1 cellular context compared by ENCODE assay signal in genomic region chr2:45611020-45611737, GRCh38.
A peak's percentile ranks its signal among the peaks of the same experiment; 100 is the strongest.
TF ChIP-seq lines count a peak whose summit lies in the region.

SRBD1 (minus strand) TSS chr2:45611267; CDS start chr2:45605441, 5,826 bp downstream.

TF ChIP-seq in K562, 482 proteins besides CTCF, POLR2A, EP300 and RAD21 (continued from another document and continues in another):
- TF ChIP-seq, protein P1, sequence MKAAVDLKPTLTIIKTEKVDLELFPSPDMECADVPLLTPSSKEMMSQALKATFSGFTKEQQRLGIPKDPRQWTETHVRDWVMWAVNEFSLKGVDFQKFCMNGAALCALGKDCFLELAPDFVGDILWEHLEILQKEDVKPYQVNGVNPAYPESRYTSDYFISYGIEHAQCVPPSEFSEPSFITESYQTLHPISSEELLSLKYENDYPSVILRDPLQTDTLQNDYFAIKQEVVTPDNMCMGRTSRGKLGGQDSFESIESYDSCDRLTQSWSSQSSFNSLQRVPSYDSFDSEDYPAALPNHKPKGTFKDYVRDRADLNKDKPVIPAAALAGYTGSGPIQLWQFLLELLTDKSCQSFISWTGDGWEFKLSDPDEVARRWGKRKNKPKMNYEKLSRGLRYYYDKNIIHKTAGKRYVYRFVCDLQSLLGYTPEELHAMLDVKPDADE (conservative IDR thresholded peaks at IDR 0.05; ENCODE audit: control insufficient read depth, low read depth, low read length), result no peak; the same call in 1 of the 2 replicates
- TF ChIP-seq GABPA (tag; conservative IDR thresholded peaks at IDR 0.05; ENCODE audit: low read depth), result peak; percentile 97
- TF ChIP-seq ATF1 (CRISPR knock-in tag; IDR thresholded peaks at IDR 0.05), result no peak
- peak; percentile 81 for TF ChIP-seq ATF1 (tag; IDR thresholded peaks at IDR 0.05)
- peak; percentile 90 for TF ChIP-seq EP400 (IDR thresholded peaks at IDR 0.05)
- TF ChIP-seq POLR2AphosphoS5 (IDR thresholded peaks at IDR 0.05; ENCODE audit: control insufficient read depth, insufficient read depth, low read depth, low read length), result peak; percentile 95
- TF ChIP-seq BCLAF1 (IDR thresholded peaks at IDR 0.05; ENCODE audit: borderline replicate concordance in 1 of 2, control insufficient read depth in 1 of 2, low read depth in 2 of 2, low read length in 1 of 2), result peak in 1 of 2 experiments; percentile 79; a peak in 1 of 4 replicates
- TF ChIP-seq POLR2B (IDR thresholded peaks at IDR 0.05; ENCODE audit: low read depth, partially characterized antibody), result peak; percentile 79
- TF ChIP-seq MAX (CRISPR knock-in tag; IDR thresholded peaks at IDR 0.05), result peak; percentile 50
- TF ChIP-seq ZMIZ1 (IDR thresholded peaks at IDR 0.05; ENCODE audit: low read depth in 2 of 2, low read length in 2 of 2), result 0 out of 4 replicates have a peak, but pooled peaks of 1 of the 2 experiments have one; percentile 44
- TF ChIP-seq SMAD1 (IDR thresholded peaks at IDR 0.05; ENCODE audit: low read depth, low read length, partially characterized antibody), result peak; percentile 85
- TF ChIP-seq PYGO2 (tag; IDR thresholded peaks at IDR 0.05), result no peak
- TF ChIP-seq, protein P2, sequence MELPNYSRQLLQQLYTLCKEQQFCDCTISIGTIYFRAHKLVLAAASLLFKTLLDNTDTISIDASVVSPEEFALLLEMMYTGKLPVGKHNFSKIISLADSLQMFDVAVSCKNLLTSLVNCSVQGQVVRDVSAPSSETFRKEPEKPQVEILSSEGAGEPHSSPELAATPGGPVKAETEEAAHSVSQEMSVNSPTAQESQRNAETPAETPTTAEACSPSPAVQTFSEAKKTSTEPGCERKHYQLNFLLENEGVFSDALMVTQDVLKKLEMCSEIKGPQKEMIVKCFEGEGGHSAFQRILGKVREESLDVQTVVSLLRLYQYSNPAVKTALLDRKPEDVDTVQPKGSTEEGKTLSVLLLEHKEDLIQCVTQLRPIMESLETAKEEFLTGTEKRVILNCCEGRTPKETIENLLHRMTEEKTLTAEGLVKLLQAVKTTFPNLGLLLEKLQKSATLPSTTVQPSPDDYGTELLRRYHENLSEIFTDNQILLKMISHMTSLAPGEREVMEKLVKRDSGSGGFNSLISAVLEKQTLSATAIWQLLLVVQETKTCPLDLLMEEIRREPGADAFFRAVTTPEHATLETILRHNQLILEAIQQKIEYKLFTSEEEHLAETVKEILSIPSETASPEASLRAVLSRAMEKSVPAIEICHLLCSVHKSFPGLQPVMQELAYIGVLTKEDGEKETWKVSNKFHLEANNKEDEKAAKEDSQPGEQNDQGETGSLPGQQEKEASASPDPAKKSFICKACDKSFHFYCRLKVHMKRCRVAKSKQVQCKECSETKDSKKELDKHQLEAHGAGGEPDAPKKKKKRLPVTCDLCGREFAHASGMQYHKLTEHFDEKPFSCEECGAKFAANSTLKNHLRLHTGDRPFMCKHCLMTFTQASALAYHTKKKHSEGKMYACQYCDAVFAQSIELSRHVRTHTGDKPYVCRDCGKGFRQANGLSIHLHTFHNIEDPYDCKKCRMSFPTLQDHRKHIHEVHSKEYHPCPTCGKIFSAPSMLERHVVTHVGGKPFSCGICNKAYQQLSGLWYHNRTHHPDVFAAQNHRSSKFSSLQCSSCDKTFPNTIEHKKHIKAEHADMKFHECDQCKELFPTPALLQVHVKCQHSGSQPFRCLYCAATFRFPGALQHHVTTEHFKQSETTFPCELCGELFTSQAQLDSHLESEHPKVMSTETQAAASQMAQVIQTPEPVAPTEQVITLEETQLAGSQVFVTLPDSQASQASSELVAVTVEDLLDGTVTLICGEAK (IDR thresholded peaks at IDR 0.05), result peak; percentile 98
- TF ChIP-seq, protein P2 (CRISPR knock-in tag; IDR thresholded peaks at IDR 0.05), result no peak
- no peak for TF ChIP-seq ARHGAP35 (IDR thresholded peaks at IDR 0.05; ENCODE audit: partially characterized antibody)
- TF ChIP-seq ZBTB7A (IDR thresholded peaks at IDR 0.05; ENCODE audit: borderline replicate concordance, control insufficient read depth, low read depth, low read length), result 0 out of 2 replicates have a peak, but pooled peaks have one; percentile 51
- 0 out of 2 replicates have a peak, but pooled peaks have one; percentile 41 for TF ChIP-seq ZNF12 (CRISPR knock-in tag; IDR thresholded peaks at IDR 0.05)
- no peak for TF ChIP-seq SMARCA5 (IDR thresholded peaks at IDR 0.05)
- TF ChIP-seq ZBTB17 (CRISPR knock-in tag; IDR thresholded peaks at IDR 0.05), result no peak
- no peak for TF ChIP-seq ZNF583 (CRISPR knock-in tag; IDR thresholded peaks at IDR 0.05)
- TF ChIP-seq NR2C2 (CRISPR knock-in tag; IDR thresholded peaks at IDR 0.05), result no peak
- TF ChIP-seq NR2C2 (tag; IDR thresholded peaks at IDR 0.05), result peak; percentile 93
- TF ChIP-seq TBP (optimal IDR thresholded peaks at IDR 0.05; ENCODE audit: low read depth, low read length), result peak; percentile 89
- peak; percentile 46 to 49 for TF ChIP-seq NRF1 (conservative IDR thresholded peaks at IDR 0.05 in 1 of 2, IDR thresholded peaks at IDR 0.05 in 1 of 2)
- 0 out of 2 replicates have a peak, but pooled peaks have one; percentile 32 for TF ChIP-seq MXI1 (IDR thresholded peaks at IDR 0.05; ENCODE audit: low read depth, low read length)
- peak; percentile 98 for TF ChIP-seq POLR2G (IDR thresholded peaks at IDR 0.05; ENCODE audit: low read depth, low read length)
- no peak for TF ChIP-seq ZC3H11A (IDR thresholded peaks at IDR 0.05; ENCODE audit: low read depth, low read length)
- TF ChIP-seq ZNF384 (IDR thresholded peaks at IDR 0.05; ENCODE audit: low read depth, low read length), result peak; percentile 73
- TF ChIP-seq RFX5 (IDR thresholded peaks at IDR 0.05; ENCODE audit: low read depth, low read length), result no peak
- TF ChIP-seq TAF7 (tag; IDR thresholded peaks at IDR 0.05), result 0 out of 2 replicates have a peak, but pooled peaks have one; percentile 18
- peak; percentile 99 for TF ChIP-seq RBFOX2 (IDR thresholded peaks at IDR 0.05; ENCODE audit: low read depth, low read length)
- TF ChIP-seq MYC (IDR thresholded peaks at IDR 0.05; ENCODE audit: low read depth, low read length), result peak; percentile 83
- no peak for TF ChIP-seq MYC (CRISPR knock-in tag; IDR thresholded peaks at IDR 0.05; ENCODE audit: borderline replicate concordance, low read depth)
- peak; percentile 47; the same call in 1 of the 2 replicates for TF ChIP-seq ZNF589 (CRISPR knock-in tag; IDR thresholded peaks at IDR 0.05; ENCODE audit: low read depth)
- peak; percentile 75 for TF ChIP-seq ETV5 (CRISPR knock-in tag; IDR thresholded peaks at IDR 0.05; ENCODE audit: low read depth)
- TF ChIP-seq MEF2A (IDR thresholded peaks at IDR 0.05; ENCODE audit: control insufficient read depth, low read depth, low read length), result no peak
- peak in 1 of 3 experiments; percentile 67 for TF ChIP-seq YY1 (IDR thresholded peaks at IDR 0.05; ENCODE audit: borderline replicate concordance in 1 of 3, control insufficient read depth in 1 of 3, extremely low read depth in 1 of 3, insufficient read depth in 3 of 3, insufficient read length in 1 of 3, insufficient replicate concordance in 2 of 3, low read depth in 1 of 3, low read length in 2 of 3)
- TF ChIP-seq, protein P3, sequence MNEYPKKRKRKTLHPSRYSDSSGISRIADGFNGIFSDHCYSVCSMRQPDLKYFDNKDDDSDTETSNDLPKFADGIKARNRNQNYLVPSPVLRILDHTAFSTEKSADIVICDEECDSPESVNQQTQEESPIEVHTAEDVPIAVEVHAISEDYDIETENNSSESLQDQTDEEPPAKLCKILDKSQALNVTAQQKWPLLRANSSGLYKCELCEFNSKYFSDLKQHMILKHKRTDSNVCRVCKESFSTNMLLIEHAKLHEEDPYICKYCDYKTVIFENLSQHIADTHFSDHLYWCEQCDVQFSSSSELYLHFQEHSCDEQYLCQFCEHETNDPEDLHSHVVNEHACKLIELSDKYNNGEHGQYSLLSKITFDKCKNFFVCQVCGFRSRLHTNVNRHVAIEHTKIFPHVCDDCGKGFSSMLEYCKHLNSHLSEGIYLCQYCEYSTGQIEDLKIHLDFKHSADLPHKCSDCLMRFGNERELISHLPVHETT (CRISPR knock-in tag; conservative IDR thresholded peaks at IDR 0.05 in 1 of 2, IDR thresholded peaks at IDR 0.05 in 1 of 2), result peak in 1 of 2 experiments; percentile 73; a peak in 1 of 4 replicates
- no peak for TF ChIP-seq RHOXF2B (CRISPR knock-in tag; conservative IDR thresholded peaks at IDR 0.05)
- TF ChIP-seq ESRRA (IDR thresholded peaks at IDR 0.05; ENCODE audit: borderline replicate concordance, low read depth), result peak; percentile 49; the same call in 1 of the 2 replicates
- 0 out of 4 replicates have a peak, but pooled peaks of 1 of the 2 experiments have one; percentile 10 for TF ChIP-seq FOXA3 (CRISPR knock-in tag; conservative IDR thresholded peaks at IDR 0.05 in 1 of 2, IDR thresholded peaks at IDR 0.05 in 1 of 2)
- TF ChIP-seq GABPB1 (CRISPR knock-in tag; IDR thresholded peaks at IDR 0.05), result peak; percentile 93
- TF ChIP-seq CREB1 (IDR thresholded peaks at IDR 0.05), result peak; percentile 70
- TF ChIP-seq CREB1 (CRISPR knock-in tag; IDR thresholded peaks at IDR 0.05), result 0 out of 2 replicates have a peak, but pooled peaks have one; percentile 7
- TF ChIP-seq EHMT2 (IDR thresholded peaks at IDR 0.05), result no peak
